8 cellular contexts compared by ENCODE assay signal in genomic region chr1:35555601-35556477, GRCh38. TPM values are rescaled to one million over a fixed set of nuclear protein-coding genes. Genes with fewer than 3 reads are reported as not detected.
DNase-seq lines count a peak whose midpoint lies in the region; ATAC-seq, FAIRE-seq and TF ChIP-seq lines count a peak whose summit lies in the region.

No MANE protein-coding gene starts in this region.

- H3K9ac ChIP-seq in HepG2 (ENCODE audit: insufficient read depth, low read depth, low read length), result peak overlapping the region; percentile 89

- peaks cover 52% of the 10 kb centered on the region for H3K4me1 ChIP-seq in HepG2 (ENCODE audit: insufficient read depth, low read length)

- CTCF ChIA-PET in HepG2 (lab: Yijun Ruan, JAX; ENCODE audit: low intra/inter-chr PET ratio, low total read pairs), result no interaction called here

- peak in 1 of 2 experiments; percentile 85; a peak in 2 of 4 replicates for TF ChIP-seq EP300 in HepG2 (IDR thresholded peaks at IDR 0.05; ENCODE audit: low read depth in 2 of 2, low read length in 2 of 2)
- TF ChIP-seq EP300 in HepG2 (CRISPR knock-in tag; IDR thresholded peaks at IDR 0.05; ENCODE audit: borderline replicate concordance), result peak; percentile 79

- no peaks in the 10 kb centered on the region for H3K9me3 Mint-ChIP-seq in activated T-helper 17 cell treated with anti-CD3 and anti-CD28 coated beads, Interleukin-2, amount 50 U/mL, for 72 hours

- peak overlapping the region; percentile 80 for H3K4me2 ChIP-seq in HepG2 (ENCODE audit: low read depth, low read length)

- in situ Hi-C loops in HepG2 (cut with HindIII; ENCODE audit: extremely low pct_ligation_motif_present, low pct_unique_long_range_greater_than_20kb), result loop anchor here (10.0 kb wide), 1 partner anchor 361 kb away; the partner anchor contains the start of gene SFPQ

- BruUV-seq in HepG2 (replicated peaks; lab: Mats Ljungman, UMichigan), result no TSS peak

- ATAC-seq in activated T-helper 17 cell treated with anti-CD3 and anti-CD28 coated beads, Interleukin-2, amount 50 U/mL, for 72 hours (replicated peaks), result peak; percentile 48
- ATAC-seq in HepG2, result peak; percentile 63
- no peak for ATAC-seq in GM19463 (IDR thresholded peaks at IDR 0.05; ENCODE audit: unreplicated experiment)

- DNase-seq in DMS153 treated with DMSO at 0.1 percent for 48 hours (lab: John Stamatoyannopoulos, UW; ENCODE audit: unreplicated experiment) (peak; percentile 99), LNCaP clone FGC (ENCODE audit: low read depth) (no peak), HepG2 (ENCODE audit: low spot score) (peak; percentile 97), 8988T (no peak), NCI-H524 treated with DMSO at 0.1 percent for 48 hours (lab: John Stamatoyannopoulos, UW) (no peak)
- no peak for DNase-seq in activated CD8-positive, alpha-beta memory T cell treated with anti-CD3 and anti-CD28 coated beads for 24 hours

- POLR2A ChIA-PET in HepG2 (lab: Yijun Ruan, JAX), result interaction anchor here (0.8 to 2.4 kb wide), 15 partner anchors 8 to 363 kb away, joined by 3 to 25 read pairs (median 5); partner anchors contain the start of genes CLSPN, SFPQ and TFAP2E

- peak overlapping the region; percentile 99 for H3K4me3 Mint-ChIP-seq in activated T-helper 17 cell treated with anti-CD3 and anti-CD28 coated beads, Interleukin-2, amount 50 U/mL, for 72 hours

- no peak for TF ChIP-seq RAD21 in HepG2 (CRISPR knock-in tag; IDR thresholded peaks at IDR 0.05)

- intact Hi-C loops in HepG2 (cut with micrococcal nuclease; ENCODE audit: unreplicated experiment), result no loop called here

- H3K27ac Mint-ChIP-seq in activated T-helper 17 cell treated with anti-CD3 and anti-CD28 coated beads, Interleukin-2, amount 50 U/mL, for 72 hours, result peak overlapping the region; percentile 100

- H3K4me3 ChIP-seq in LNCaP clone FGC (ENCODE audit: low read depth, low read length) (peak overlapping the region; percentile 92), HepG2 (replicated peaks in 1 of 3; ENCODE audit: insufficient read depth in 1 of 3, low read depth in 2 of 3, low read length in 3 of 3) (peak overlapping the region; percentile 67 to 84 (median 82); a peak in 5 of 6 replicates)

- FAIRE-seq in HepG2 (lab: Jason Lieb, UNC), result peak; percentile 96

- H3K27me3 ChIP-seq in HepG2 (ENCODE audit: control insufficient read depth in 1 of 2, insufficient read depth in 2 of 2, low read length in 2 of 2), result no peaks in the 10 kb centered on the region

- peaks cover 22% of the 10 kb centered on the region for H3K79me2 ChIP-seq in HepG2 (ENCODE audit: insufficient read depth, low read length)

- peaks cover 67% of the 10 kb centered on the region for H3K36me3 Mint-ChIP-seq in activated T-helper 17 cell treated with anti-CD3 and anti-CD28 coated beads, Interleukin-2, amount 50 U/mL, for 72 hours (ENCODE audit: low read depth)

- H3K27ac ChIP-seq in HepG2 (ENCODE audit: extremely low read length, insufficient read depth, low read length), result peak overlapping the region; percentile 98

- H3K9me3 ChIP-seq in HepG2 (ENCODE audit: low read length), result no peaks in the 10 kb centered on the region

- peaks cover 7 to 26% of the 10 kb centered on the region in 2 experiments; a peak in 4 of 5 replicates for H3K36me3 ChIP-seq in HepG2 (replicated peaks in 1 of 2; ENCODE audit: control insufficient read depth in 1 of 2, insufficient read depth in 2 of 2, low read length in 2 of 2)

- H2AFZ ChIP-seq in HepG2 (ENCODE audit: low read length), result no peak overlapping the region

- H3K27me3 Mint-ChIP-seq in activated T-helper 17 cell treated with anti-CD3 and anti-CD28 coated beads, Interleukin-2, amount 50 U/mL, for 72 hours, result no peaks in the 10 kb centered on the region

- TF ChIP-seq CTCF in LNCaP clone FGC (IDR thresholded peaks at IDR 0.05; ENCODE audit: control insufficient read depth, extremely low read depth, insufficient read depth) (no peak), HepG2 (CRISPR knock-in tag; IDR thresholded peaks at IDR 0.05) (no peak)

- H4K20me1 ChIP-seq in HepG2 (ENCODE audit: insufficient read depth, low read length), result peaks cover 14% of the 10 kb centered on the region

- WGBS in HepG2 (ENCODE audit: low lambda C conversion rate), result 7% methylated on average over 10 of the region's 10 CpGs

- TF ChIP-seq POLR2A in HepG2 (IDR thresholded peaks at IDR 0.05; ENCODE audit: insufficient read depth in 1 of 2, low read depth in 2 of 2, low read length in 2 of 2), result peak in 1 of 2 experiments; percentile 18; a peak in 1 of 4 replicates

- peaks cover 29% of the 10 kb centered on the region for H3K4me1 Mint-ChIP-seq in activated T-helper 17 cell treated with anti-CD3 and anti-CD28 coated beads, Interleukin-2, amount 50 U/mL, for 72 hours

RNA-seq across cellular contexts. Expression of gene KIAA0319L, which starts 1.4 kb away (rescaled TPM):
- 10 to 100 TPM; 45.8 to 98.2 TPM for total RNA-seq in activated T-helper 17 cell treated with anti-CD3 and anti-CD28 coated beads, Interleukin-2, amount 50 U/mL, for 72 hours
- 15.9 and 33.4 TPM in 2 replicates for total RNA-seq in HepG2 (2016; rRNA removed; fragmentation: Illumina TruSeq; extraction: Trizol)
- 9.6 and 9.8 TPM in 2 replicates for total RNA-seq in HepG2 (2016; cell fraction: cytosol; rRNA removed; fragmentation: Illumina TruSeq; extraction: Trizol; ENCODE audit: low read depth)
- 14.8 and 30.6 TPM in 2 replicates for total RNA-seq in HepG2 (2016; cell fraction: insoluble cytoplasmic fraction; rRNA removed; fragmentation: Illumina TruSeq; extraction: Trizol)
- total RNA-seq in HepG2 (2016; cell fraction: membrane; rRNA removed; fragmentation: Illumina TruSeq; extraction: Trizol), result 17.2 and 17.3 TPM in 2 replicates
- 54.0 and 56.5 TPM in 2 replicates for total RNA-seq in HepG2 (2016; cell fraction: nucleus; rRNA removed; fragmentation: Illumina TruSeq; extraction: Trizol)
- polyA plus RNA-seq in HepG2 (2011; rRNA removed), result 74.3 and 82.6 TPM in 2 replicates
- polyA plus RNA-seq in HepG2 (2011; cell fraction: cytosol; rRNA removed), result 42.1 and 57.2 TPM in 2 replicates
- 80.2 and 103 TPM in 2 replicates for polyA plus RNA-seq in HepG2 (2011; cell fraction: nucleus; rRNA removed)
- polyA plus RNA-seq in HepG2 (2012), result 46.0 and 51.9 TPM in 2 replicates
- polyA plus RNA-seq in HepG2 (2016; cell fraction: cytosol; fragmentation: Illumina TruSeq; extraction: Trizol; ENCODE audit: low read depth), result 2.8 and 3.0 TPM in 2 replicates
- polyA plus RNA-seq in HepG2 (2016; cell fraction: insoluble cytoplasmic fraction; fragmentation: Illumina TruSeq; extraction: Trizol; ENCODE audit: low read depth), result 8.0 and 11.3 TPM in 2 replicates
- 7.6 and 8.2 TPM in 2 replicates for polyA plus RNA-seq in HepG2 (2016; cell fraction: membrane; fragmentation: Illumina TruSeq; extraction: Trizol; ENCODE audit: low read depth)
- 50.7 and 54.2 TPM in 2 replicates for polyA plus RNA-seq in HepG2 (2016; cell fraction: nucleus; fragmentation: Illumina TruSeq; extraction: Trizol; ENCODE audit: insufficient read depth, low read depth)
- polyA minus RNA-seq in HepG2 (2011; rRNA and poly(A)+ RNA removed; ENCODE audit: low replicate concordance), result 53.1 and 74.5 TPM in 2 replicates
- 37.6 and 52.7 TPM in 2 replicates for polyA minus RNA-seq in HepG2 (2011; cell fraction: cytosol; rRNA and poly(A)+ RNA removed)
- 116 and 145 TPM in 2 replicates for polyA minus RNA-seq in HepG2 (2011; cell fraction: nucleus; rRNA and poly(A)+ RNA removed)

RNA-seq across cellular contexts. Expression of gene NCDN, which starts 1.8 kb away (rescaled TPM):
- total RNA-seq in activated T-helper 17 cell treated with anti-CD3 and anti-CD28 coated beads, Interleukin-2, amount 50 U/mL, for 72 hours, result 10 to 100 TPM; 37.1 to 42.4 TPM
- total RNA-seq in HepG2 (2016; rRNA removed; fragmentation: Illumina TruSeq; extraction: Trizol), result 9.1 and 9.3 TPM in 2 replicates
- 0.88 and 1.1 TPM in 2 replicates for total RNA-seq in HepG2 (2016; cell fraction: cytosol; rRNA removed; fragmentation: Illumina TruSeq; extraction: Trizol; ENCODE audit: low read depth)
- 7.2 and 8.9 TPM in 2 replicates for total RNA-seq in HepG2 (2016; cell fraction: insoluble cytoplasmic fraction; rRNA removed; fragmentation: Illumina TruSeq; extraction: Trizol)
- 3.5 and 3.6 TPM in 2 replicates for total RNA-seq in HepG2 (2016; cell fraction: membrane; rRNA removed; fragmentation: Illumina TruSeq; extraction: Trizol)
- total RNA-seq in HepG2 (2016; cell fraction: nucleus; rRNA removed; fragmentation: Illumina TruSeq; extraction: Trizol), result 6.6 and 8.7 TPM in 2 replicates
- polyA plus RNA-seq in HepG2 (2011; rRNA removed), result 6.6 and 11.0 TPM in 2 replicates
- polyA plus RNA-seq in HepG2 (2011; cell fraction: cytosol; rRNA removed), result 4.6 and 5.4 TPM in 2 replicates
- 26.7 and 28.4 TPM in 2 replicates for polyA plus RNA-seq in HepG2 (2011; cell fraction: nucleus; rRNA removed)
- 4.4 and 7.0 TPM in 2 replicates for polyA plus RNA-seq in HepG2 (2012)
- polyA plus RNA-seq in HepG2 (2016; cell fraction: cytosol; fragmentation: Illumina TruSeq; extraction: Trizol; ENCODE audit: low read depth), result 0.55 and 0.77 TPM in 2 replicates
- polyA plus RNA-seq in HepG2 (2016; cell fraction: insoluble cytoplasmic fraction; fragmentation: Illumina TruSeq; extraction: Trizol; ENCODE audit: low read depth), result 7.4 and 8.8 TPM in 2 replicates
- polyA plus RNA-seq in HepG2 (2016; cell fraction: membrane; fragmentation: Illumina TruSeq; extraction: Trizol; ENCODE audit: low read depth), result 1.8 and 1.9 TPM in 2 replicates
- 15.1 and 16.2 TPM in 2 replicates for polyA plus RNA-seq in HepG2 (2016; cell fraction: nucleus; fragmentation: Illumina TruSeq; extraction: Trizol; ENCODE audit: insufficient read depth, low read depth)
- 18.1 and 18.4 TPM in 2 replicates for polyA minus RNA-seq in HepG2 (2011; rRNA and poly(A)+ RNA removed; ENCODE audit: low replicate concordance)
- polyA minus RNA-seq in HepG2 (2011; cell fraction: cytosol; rRNA and poly(A)+ RNA removed), result 5.1 and 5.9 TPM in 2 replicates
- polyA minus RNA-seq in HepG2 (2011; cell fraction: nucleus; rRNA and poly(A)+ RNA removed), result 12.4 and 15.2 TPM in 2 replicates

RNA-seq across cellular contexts. Expression of gene TFAP2E, which starts 17.3 kb away (rescaled TPM):
- total RNA-seq in activated T-helper 17 cell treated with anti-CD3 and anti-CD28 coated beads, Interleukin-2, amount 50 U/mL, for 72 hours, result 1 to 10 TPM in 1 of 2 donors, under 1 TPM in 1; 0.97 to 4.5 TPM
- total RNA-seq in HepG2 (2016; rRNA removed; fragmentation: Illumina TruSeq; extraction: Trizol), result 0.31 and 0.44 TPM in 2 replicates
- total RNA-seq in HepG2 (2016; cell fraction: cytosol; rRNA removed; fragmentation: Illumina TruSeq; extraction: Trizol; ENCODE audit: low read depth), result 0.18 TPM in 1 of 2 replicates, not detected in the other
- 0.17 and 0.49 TPM in 2 replicates for total RNA-seq in HepG2 (2016; cell fraction: insoluble cytoplasmic fraction; rRNA removed; fragmentation: Illumina TruSeq; extraction: Trizol)
- total RNA-seq in HepG2 (2016; cell fraction: membrane; rRNA removed; fragmentation: Illumina TruSeq; extraction: Trizol), result 0.12 and 0.17 TPM in 2 replicates
- total RNA-seq in HepG2 (2016; cell fraction: nucleus; rRNA removed; fragmentation: Illumina TruSeq; extraction: Trizol), result 0.47 and 0.53 TPM in 2 replicates
- 0.41 and 0.46 TPM in 2 replicates for polyA plus RNA-seq in HepG2 (2011; rRNA removed)
- 0.32 and 0.42 TPM in 2 replicates for polyA plus RNA-seq in HepG2 (2011; cell fraction: cytosol; rRNA removed)
- 2.1 and 2.2 TPM in 2 replicates for polyA plus RNA-seq in HepG2 (2011; cell fraction: nucleus; rRNA removed)
- 0.56 and 0.88 TPM in 2 replicates for polyA plus RNA-seq in HepG2 (2012)
- 0.12 TPM in 1 of 2 replicates, not detected in the other for polyA plus RNA-seq in HepG2 (2016; cell fraction: cytosol; fragmentation: Illumina TruSeq; extraction: Trizol; ENCODE audit: low read depth)
- polyA plus RNA-seq in HepG2 (2016; cell fraction: insoluble cytoplasmic fraction; fragmentation: Illumina TruSeq; extraction: Trizol; ENCODE audit: low read depth), result 0.28 and 0.50 TPM in 2 replicates
- 0.08 and 0.26 TPM in 2 replicates for polyA plus RNA-seq in HepG2 (2016; cell fraction: membrane; fragmentation: Illumina TruSeq; extraction: Trizol; ENCODE audit: low read depth)
- polyA plus RNA-seq in HepG2 (2016; cell fraction: nucleus; fragmentation: Illumina TruSeq; extraction: Trizol; ENCODE audit: insufficient read depth, low read depth), result 1.5 and 1.9 TPM in 2 replicates
- 0.08 and 0.12 TPM in 2 replicates for polyA minus RNA-seq in HepG2 (2011; rRNA and poly(A)+ RNA removed; ENCODE audit: low replicate concordance)
- not detected in 2 replicates for polyA minus RNA-seq in HepG2 (2011; cell fraction: cytosol; rRNA and poly(A)+ RNA removed)
- polyA minus RNA-seq in HepG2 (2011; cell fraction: nucleus; rRNA and poly(A)+ RNA removed), result 0.50 and 0.52 TPM in 2 replicates

Comparison
In these comparisons a context has a peak if more than half of its experiments do, and no peak if none do; other contexts are left out.
1. DNase-seq: peak in DMS153 treated with DMSO at 0.1 percent for 48 hours (single experiment) and HepG2 (single experiment); none in LNCaP clone FGC (single experiment), 8988T (single experiment), NCI-H524 treated with DMSO at 0.1 percent for 48 hours (single experiment) and activated CD8-positive, alpha-beta memory T cell treated with anti-CD3 and anti-CD28 coated beads for 24 hours (single experiment).